In genomic region chr6:36346486-36346885, GRCh38 we compare ENCODE assay signal across 33 cellular contexts. TPM values are rescaled to one million over a fixed set of nuclear protein-coding genes. Genes with fewer than 3 reads are reported as not detected.
"Had no signal": no experiment of that assay in that cellular context is flagged by ENCODE, and none has a peak within 500 bp of the region (broad histone marks: within the 10 kb centered on the region; RNA-seq: fewer than 3 reads in every experiment).

No MANE protein-coding gene starts in this region.

- H3K36me3 Mint-ChIP-seq: activated CD8-positive, alpha-beta memory T cell treated with anti-CD3 and anti-CD28 coated beads, Interleukin-2, amount 10 ng/mL, durations not matched to agents 7 days and 5 days; activated naive CD4-positive, alpha-beta T cell treated with anti-CD3 and anti-CD28 coated beads, Interleukin-2, amount 10 ng/mL, durations not matched to agents 7 days and 5 days; activated naive CD8-positive, alpha-beta T cell; brain had no signal

- ATAC-seq: activated CD8-positive, alpha-beta memory T cell treated with anti-CD3 and anti-CD28 coated beads, Interleukin-2, amount 10 ng/mL, durations not matched to agents 7 days and 5 days; activated naive CD8-positive, alpha-beta T cell treated with anti-CD3 and anti-CD28 coated beads, Interleukin-2, amount 50 U/mL, for 24 hours; Right ventricle myocardium inferior had no signal

- H3K9me3 ChIP-seq: MG63 had no signal

- H3K27ac ChIP-seq: PC-9, RWPE1, WERI-Rb-1 had no signal

- H3K4me1 Mint-ChIP-seq: activated CD4-positive, alpha-beta memory T cell treated with anti-CD3 and anti-CD28 coated beads, Interleukin-2, amount 10 ng/mL, durations not matched to agents 7 days and 5 days; activated CD8-positive, alpha-beta memory T cell treated with anti-CD3 and anti-CD28 coated beads, Interleukin-2, amount 10 ng/mL, durations not matched to agents 7 days and 5 days; activated naive CD4-positive, alpha-beta T cell treated with anti-CD3 and anti-CD28 coated beads, Interleukin-2, amount 10 ng/mL, durations not matched to agents 7 days and 5 days; activated naive CD8-positive, alpha-beta T cell treated with anti-CD3 and anti-CD28 coated beads, Interleukin-2, amount 50 U/mL, for 24 hours had no signal

- DNase-seq: activated CD4-positive, alpha-beta memory T cell treated with anti-CD3 and anti-CD28 coated beads, Interleukin-2, amount 10 ng/mL, durations not matched to agents 7 days and 5 days; activated CD4-positive, alpha-beta T cell treated with anti-CD3 and anti-CD28 coated beads for 1 hour; activated CD4-positive, CD25-positive, alpha-beta regulatory T cell; activated CD8-positive, alpha-beta memory T cell treated with anti-CD3 and anti-CD28 coated beads for 24 hours; activated CD8-positive, alpha-beta memory T cell treated with anti-CD3 and anti-CD28 coated beads, Interleukin-2, amount 10 ng/mL, durations not matched to agents 7 days and 5 days; activated CD8-positive, alpha-beta memory T cell treated with anti-CD3 and anti-CD28 coated beads, Interleukin-2, amount 50 U/mL, for 48 hours; activated effector memory CD4-positive, alpha-beta T cell treated with Interleukin-2 at 50 U/mL for 16 hours; activated naive CD4-positive, alpha-beta T cell treated with anti-CD3 and anti-CD28 coated beads, Interleukin-2, amount 10 ng/mL, durations not matched to agents 7 days and 5 days; activated naive CD8-positive, alpha-beta T cell treated with anti-CD3 and anti-CD28 coated beads, Interleukin-2, amount 50 U/mL, for 24 hours; activated T-cell treated with anti-CD3 and anti-CD28 coated beads, Interleukin-2, amount 50 U/mL, for 48 hours; anterior cingulate cortex; caudate nucleus; cerebellar nuclear complex; MG63; NCI-H1092; NCI-H1436 treated with DMSO at 0.1 percent for 48 hours; NCI-H1694 treated with DMSO at 0.1 percent for 48 hours; NCI-H2029; NCI-H345; NCI-H524 treated with DMSO at 0.1 percent for 48 hours; PC-9; SIG-M5; T1000; WERI-Rb-1 had no signal

- H3K9me3 Mint-ChIP-seq: activated CD4-positive, alpha-beta memory T cell treated with anti-CD3 and anti-CD28 coated beads, Interleukin-2, amount 10 ng/mL, durations not matched to agents 7 days and 5 days; activated naive CD4-positive, alpha-beta T cell treated with anti-CD3 and anti-CD28 coated beads, Interleukin-2, amount 10 ng/mL, durations not matched to agents 7 days and 5 days; activated naive CD8-positive, alpha-beta T cell treated with anti-CD3 and anti-CD28 coated beads, Interleukin-2, amount 50 U/mL, for 24 hours had no signal

- H3K4me2 ChIP-seq: PC-9 had no signal

- H3K4me3 Mint-ChIP-seq: activated CD4-positive, alpha-beta memory T cell treated with anti-CD3 and anti-CD28 coated beads, Interleukin-2, amount 10 ng/mL, durations not matched to agents 7 days and 5 days; activated CD8-positive, alpha-beta memory T cell treated with anti-CD3 and anti-CD28 coated beads, Interleukin-2, amount 10 ng/mL, durations not matched to agents 7 days and 5 days; activated naive CD4-positive, alpha-beta T cell treated with anti-CD3 and anti-CD28 coated beads, Interleukin-2, amount 10 ng/mL, durations not matched to agents 7 days and 5 days; activated naive CD8-positive, alpha-beta T cell; activated naive CD8-positive, alpha-beta T cell treated with anti-CD3 and anti-CD28 coated beads, Interleukin-2, amount 50 U/mL, for 24 hours; brain had no signal

- H3K27me3 ChIP-seq: MG63 had no signal

- H3K36me3 ChIP-seq: MG63, WERI-Rb-1 had no signal

- H3K4me3 ChIP-seq: MG63, PC-9 had no signal

- H3K27ac Mint-ChIP-seq: activated CD4-positive, alpha-beta memory T cell treated with anti-CD3 and anti-CD28 coated beads, Interleukin-2, amount 10 ng/mL, durations not matched to agents 7 days and 5 days; activated CD8-positive, alpha-beta memory T cell treated with anti-CD3 and anti-CD28 coated beads, Interleukin-2, amount 10 ng/mL, durations not matched to agents 7 days and 5 days; activated naive CD4-positive, alpha-beta T cell treated with anti-CD3 and anti-CD28 coated beads, Interleukin-2, amount 10 ng/mL, durations not matched to agents 7 days and 5 days; activated naive CD8-positive, alpha-beta T cell; activated naive CD8-positive, alpha-beta T cell treated with anti-CD3 and anti-CD28 coated beads, Interleukin-2, amount 50 U/mL, for 24 hours; brain had no signal

- H2AFZ ChIP-seq: PC-9 had no signal

RNA-seq across cellular contexts. Expression of gene BNIP5, which starts 9.8 kb away (rescaled TPM):
- total RNA-seq: activated CD4-positive, alpha-beta memory T cell treated with anti-CD3 and anti-CD28 coated beads, Interleukin-2, amount 10 ng/mL, durations not matched to agents 7 days and 5 days; activated CD8-positive, alpha-beta memory T cell treated with anti-CD3 and anti-CD28 coated beads, Interleukin-2, amount 10 ng/mL, durations not matched to agents 7 days and 5 days; bronchial epithelial cell; NCI-H460; OCI-LY7; PC-9; Right ventricle myocardium inferior; T-helper 1 cell treated with Interleukin-12 subunit alpha and Interleukin-12 subunit beta and Interleukin-4 antibody, amounts not matched to agents 30 ng/mL and 1 ng/mL, for 36 hours; T-helper 2 cell treated with Interferon-gamma antibody and Interleukin-4, amounts not matched to agents 100 ng/mL and 5 ng/mL, for 36 hours had no signal

RNA-seq across cellular contexts. Expression of gene ETV7, which starts 41.0 kb away (rescaled TPM):
- total RNA-seq: bronchial epithelial cell, OCI-LY7 had no signal
